In genomic region chr6:104995989-104996617, GRCh38 we compare ENCODE assay signal across 9 cellular contexts. TPM values are rescaled to one million over a fixed set of nuclear protein-coding genes. Genes with fewer than 3 reads are reported as not detected.
A peak's percentile ranks its signal among the peaks of the same experiment; 100 is the strongest.
DNase-seq lines count a peak whose midpoint lies in the region; ATAC-seq lines count a peak whose summit lies in the region.
"Had no signal": no experiment of that assay in that cellular context is flagged by ENCODE, and none has a peak within 500 bp of the region (broad histone marks: within the 10 kb centered on the region; RNA-seq: fewer than 3 reads in every experiment).

No MANE protein-coding gene starts in this region.

- DNase-seq in Right ventricle myocardium inferior (ENCODE audit: missing footprints) (no peak), left cardiac atrium (no peak), amniotic stem cell (lab: John Stamatoyannopoulos, UW) (peak; percentile 27), hepatic stellate cell (ENCODE audit: low spot score) (peak; percentile 8), NCI-H2029 treated with DMSO at 0.1 percent for 48 hours (lab: John Stamatoyannopoulos, UW) (no peak), left lobe of liver (ENCODE audit: low spot score) (no peak)
- DNase-seq: activated CD8-positive, alpha-beta T cell treated with anti-CD3 and anti-CD28 coated beads, Interleukin-2, amount 10 ng/mL, durations not matched to agents 7 days and 5 days had no signal

- intact Hi-C loops in Right ventricle myocardium inferior (cut with DNase I) (no loop called here), left cardiac atrium (cut with DNase I) (no loop called here)

- peak; percentile 54 for ATAC-seq in Right ventricle myocardium inferior
- ATAC-seq in left cardiac atrium = no peak
- ATAC-seq in GM21825 (IDR thresholded peaks at IDR 0.05; ENCODE audit: unreplicated experiment) = no peak
- no peak for ATAC-seq in left lobe of liver
- no peak for ATAC-seq in GM18868 (IDR thresholded peaks at IDR 0.05; ENCODE audit: unreplicated experiment)
- ATAC-seq: activated CD8-positive, alpha-beta T cell treated with anti-CD3 and anti-CD28 coated beads, Interleukin-2, amount 10 ng/mL, durations not matched to agents 7 days and 5 days had no signal

RNA-seq across cellular contexts. Expression of gene LIN28B, which starts 39.2 kb away (rescaled TPM):
- total RNA-seq in Right ventricle myocardium inferior (not detected), left cardiac atrium (not detected), left lobe of liver (0.10 TPM)
- total RNA-seq: activated CD8-positive, alpha-beta T cell treated with anti-CD3 and anti-CD28 coated beads, Interleukin-2, amount 10 ng/mL, durations not matched to agents 7 days and 5 days had no signal

Comparison
In these comparisons a context has a peak if more than half of its experiments do, and no peak if none do; other contexts are left out.
1. DNase-seq: peak in amniotic stem cell (single experiment) and hepatic stellate cell (single experiment); none in Right ventricle myocardium inferior (single experiment), left cardiac atrium (single experiment), NCI-H2029 treated with DMSO at 0.1 percent for 48 hours (single experiment) and left lobe of liver (single experiment).